Comparison of ENCODE assay signal across 2 cellular contexts in genomic region chr20:35276408-35276807, GRCh38.
TF ChIP-seq lines count a peak whose summit lies in the region.

No MANE protein-coding gene starts in this region.

TF ChIP-seq in SK-N-SH, 30 proteins besides CTCF, POLR2A, EP300 and RAD21 (continued from another document):
- no peak for TF ChIP-seq IRF3 (IDR thresholded peaks at IDR 0.05; ENCODE audit: low read depth, low read length)
- no peak for TF ChIP-seq TAF1 (IDR thresholded peaks at IDR 0.05; ENCODE audit: borderline replicate concordance, low read depth, low read length)
- TF ChIP-seq USF1 (IDR thresholded peaks at IDR 0.05; ENCODE audit: borderline replicate concordance, low read depth) = no peak
- TF ChIP-seq ELF1 (IDR thresholded peaks at IDR 0.05) = no peak
- TF ChIP-seq TEAD4 (IDR thresholded peaks at IDR 0.05; ENCODE audit: borderline replicate concordance, insufficient read depth) = no peak
- TF ChIP-seq EZH2phosphoT487 (IDR thresholded peaks at IDR 0.05; ENCODE audit: borderline replicate concordance, low read depth) = no peak
- TF ChIP-seq RFX5 (IDR thresholded peaks at IDR 0.05; ENCODE audit: low read length) = no peak
- TF ChIP-seq GABPA (IDR thresholded peaks at IDR 0.05; ENCODE audit: low read depth) = no peak

TF ChIP-seq in SK-N-SH treated with all-trans-retinoic acid at 6 μM for 48 hours, 23 proteins besides CTCF, POLR2A, EP300 and RAD21:
- TF ChIP-seq TSHZ2 (CRISPR knock-in tag; IDR thresholded peaks at IDR 0.05) = no peak
- TF ChIP-seq ZNF70 (CRISPR knock-in tag; IDR thresholded peaks at IDR 0.05) = no peak
- no peak for TF ChIP-seq POU6F1 (CRISPR knock-in tag; IDR thresholded peaks at IDR 0.05; ENCODE audit: borderline replicate concordance, low read depth)
- no peak for TF ChIP-seq ZFP30 (CRISPR knock-in tag; IDR thresholded peaks at IDR 0.05)
- TF ChIP-seq ESRRG (CRISPR knock-in tag; IDR thresholded peaks at IDR 0.05) = no peak
- TF ChIP-seq ZFP3 (CRISPR knock-in tag; IDR thresholded peaks at IDR 0.05) = no peak
- no peak for TF ChIP-seq CSRNP3 (CRISPR knock-in tag; IDR thresholded peaks at IDR 0.05)
- TF ChIP-seq ARNTL (CRISPR knock-in tag; IDR thresholded peaks at IDR 0.05; ENCODE audit: borderline replicate concordance, low read depth) = no peak
- no peak for TF ChIP-seq OSR1 (CRISPR knock-in tag; IDR thresholded peaks at IDR 0.05)
- TF ChIP-seq RARB (CRISPR knock-in tag; IDR thresholded peaks at IDR 0.05) = no peak
- no peak for TF ChIP-seq PATZ1 (CRISPR knock-in tag; IDR thresholded peaks at IDR 0.05; ENCODE audit: borderline replicate concordance)
- no peak for TF ChIP-seq ZC3H10 (CRISPR knock-in tag; IDR thresholded peaks at IDR 0.05)
- TF ChIP-seq CSDC2 (CRISPR knock-in tag; IDR thresholded peaks at IDR 0.05) = no peak
- no peak for TF ChIP-seq GLIS3 (CRISPR knock-in tag; IDR thresholded peaks at IDR 0.05)
- TF ChIP-seq TCF4 (CRISPR knock-in tag; IDR thresholded peaks at IDR 0.05; ENCODE audit: borderline replicate concordance) = no peak
- TF ChIP-seq ISL1 (CRISPR knock-in tag; IDR thresholded peaks at IDR 0.05) = no peak
